ENCODE assay signal across 8 cellular contexts in the genomic region with DNA sequence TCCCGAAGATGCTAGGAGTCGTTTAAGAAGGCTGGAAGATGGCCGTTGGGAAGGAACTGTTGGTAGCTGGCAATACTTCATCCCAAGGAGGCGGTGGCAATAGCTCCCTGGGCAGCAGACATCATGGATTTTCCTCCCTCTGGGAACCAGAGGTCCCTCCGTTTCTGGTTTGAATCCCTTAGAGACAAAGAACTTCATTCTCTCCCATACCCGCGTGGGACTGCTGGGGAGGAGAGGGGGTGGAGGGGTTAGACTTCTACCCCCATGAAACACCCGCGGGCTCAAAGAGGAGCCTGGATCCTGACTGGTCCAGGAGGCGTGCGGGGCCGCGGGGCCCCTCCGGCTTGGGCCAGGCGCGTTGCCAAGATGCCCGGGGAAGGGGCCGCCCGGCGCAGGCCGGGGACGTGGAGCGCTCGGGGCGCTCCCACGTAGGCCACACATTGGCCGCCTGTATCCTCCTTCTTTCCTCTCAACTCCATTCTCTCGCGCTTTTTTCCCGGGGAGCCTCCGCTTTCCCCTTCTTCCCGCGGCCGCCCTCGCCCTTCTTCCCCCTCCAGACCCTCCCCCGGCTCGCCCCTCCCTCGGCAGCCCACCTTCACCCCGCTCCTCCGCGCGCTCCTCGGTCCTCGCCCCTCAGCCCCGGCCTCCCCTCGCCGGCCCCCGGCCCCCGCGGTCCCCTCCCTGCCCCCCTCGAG. TPM values are rescaled to one million over a fixed set of nuclear protein-coding genes. Genes with fewer than 3 reads are reported as not detected.
DNase-seq lines count a peak whose midpoint lies in the region; ATAC-seq, FAIRE-seq and TF ChIP-seq lines count a peak whose summit lies in the region.

No MANE protein-coding gene starts in this region.

- no peaks in the 10 kb centered on the region; the same call in 1 of the 2 replicates for H3K27me3 Mint-ChIP-seq in HFFc6 (ENCODE audit: insufficient read depth)

- H3K4me2 ChIP-seq in mammary epithelial cell (ENCODE audit: insufficient read depth, low read depth, low read length) (peak overlapping the region; percentile 77), keratinocyte (ENCODE audit: control insufficient read depth, extremely low read depth, insufficient read depth, low read depth, low read length) (peak overlapping the region; percentile 93)

- peak overlapping the region; percentile 68 for H3K27ac ChIP-seq in mammary epithelial cell (ENCODE audit: insufficient read depth, low read depth, low read length)
- H3K27ac ChIP-seq in keratinocyte (ENCODE audit: control insufficient read depth, insufficient read depth, low read length) = peak overlapping the region; percentile 76
- H3K27ac ChIP-seq in small intestine (ENCODE audit: low read depth in 1 of 2, low read length in 1 of 2) = peak overlapping the region; percentile 82 to 89

- dilution Hi-C loops in mammary epithelial cell (cut with HindIII; ENCODE audit: low sequenced_read_pairs) (no loop called here), keratinocyte (cut with MboI; ENCODE audit: extremely low pct_ligation_motif_present, low sequenced_read_pairs) (no loop called here)

- H3K4me3 Mint-ChIP-seq in HFFc6 = peak overlapping the region; percentile 89

- H3K79me2 ChIP-seq in mammary epithelial cell (ENCODE audit: insufficient read depth, low read length) = peaks cover 63% of the 10 kb centered on the region
- H3K79me2 ChIP-seq in keratinocyte (ENCODE audit: control insufficient read depth, insufficient read depth, low read length) = peaks cover 54% of the 10 kb centered on the region

- ATAC-seq in GM21723 (IDR thresholded peaks at IDR 0.05; ENCODE audit: unreplicated experiment) = no peak

- H3K36me3 ChIP-seq in mammary epithelial cell (ENCODE audit: insufficient read depth, low read length) (peaks cover 8% of the 10 kb centered on the region), keratinocyte (ENCODE audit: control insufficient read depth in 2 of 2, extremely low read depth in 1 of 2, insufficient read depth in 2 of 2, low read length in 2 of 2) (peaks cover 2 to 11% of the 10 kb centered on the region in 2 experiments), small intestine (ENCODE audit: control insufficient read depth in 2 of 2, insufficient read depth in 2 of 2, low read length in 2 of 2) (no peaks in the 10 kb centered on the region)

- peaks cover 25% of the 10 kb centered on the region for H3K36me3 Mint-ChIP-seq in HFFc6 (ENCODE audit: low read depth)

- BruUV-seq in mammary epithelial cell (replicated peaks; lab: Mats Ljungman, UMichigan) = no TSS peak

- peak overlapping the region; percentile 43 to 87 (median 75) for H3K4me3 ChIP-seq in mammary epithelial cell (replicated peaks in 1 of 3; ENCODE audit: insufficient read depth in 1 of 3, low read depth in 2 of 3, low read length in 3 of 3)
- peak overlapping the region; percentile 70 to 96 (median 81) for H3K4me3 ChIP-seq in keratinocyte (ENCODE audit: control insufficient read depth in 2 of 3, extremely low read depth in 1 of 3, insufficient read depth in 2 of 3, low read depth in 1 of 3, low read length in 3 of 3)
- peak overlapping the region; percentile 83 to 93 for H3K4me3 ChIP-seq in small intestine (ENCODE audit: low read depth in 1 of 2, low read length in 2 of 2)

- H3K4me1 ChIP-seq in mammary epithelial cell (ENCODE audit: insufficient read depth, low read length) (peaks cover 6% of the 10 kb centered on the region), keratinocyte (ENCODE audit: control insufficient read depth, extremely low read depth, insufficient read depth, low read length) (peaks cover 19% of the 10 kb centered on the region), small intestine (ENCODE audit: control insufficient read depth in 2 of 2, insufficient read depth in 1 of 2, low read depth in 1 of 2, low read length in 1 of 2) (peaks cover 0 to 7% of the 10 kb centered on the region in 2 donors)

- H4K20me1 ChIP-seq in mammary epithelial cell (ENCODE audit: insufficient read depth, low read length) (no peaks in the 10 kb centered on the region), keratinocyte (ENCODE audit: control insufficient read depth, extremely low read depth, insufficient read depth, low read length) (peaks cover 9% of the 10 kb centered on the region)

- H3K27ac Mint-ChIP-seq in HFFc6 = peak overlapping the region; percentile 93

- H3K27me3 ChIP-seq in mammary epithelial cell (ENCODE audit: insufficient read depth, low read length) (no peaks in the 10 kb centered on the region), keratinocyte (ENCODE audit: control insufficient read depth, extremely low read depth, insufficient read depth, low read length) (no peaks in the 10 kb centered on the region), small intestine (ENCODE audit: control insufficient read depth in 2 of 2, insufficient read depth in 2 of 2, low read length in 2 of 2) (no peaks in the 10 kb centered on the region)

- H3K9me1 ChIP-seq in keratinocyte (ENCODE audit: control insufficient read depth, extremely low read depth, insufficient read depth, low read length) = no peaks in the 10 kb centered on the region

- WGBS in mammary epithelial cell (ENCODE audit: low coverage, missing lambda C conversion rate) = 0% methylated on average over 13 of the region's 51 CpGs
- 1 to 3% (median 2%) methylated on average over 32 to 51 of the region's 51 CpGs for WGBS in small intestine, 3 donors

- H3K4me1 Mint-ChIP-seq in HFFc6 (ENCODE audit: low read depth) = peaks cover 35% of the 10 kb centered on the region

- no peaks in the 10 kb centered on the region for H3K9me3 Mint-ChIP-seq in HFFc6

- CTCF ChIA-PET in mammary epithelial cell (lab: Charles Lee; ENCODE audit: low non-redundant PET) = interaction anchor here (0.6 to 0.7 kb wide), 4 partner anchors 10 to 110 kb away, joined by 3 to 8 read pairs (median 4); no protein-coding TSS in a partner anchor

- DNase-seq in DMS114 treated with DMSO at 0.1 percent for 48 hours (lab: John Stamatoyannopoulos, UW; ENCODE audit: unreplicated experiment) (peak; percentile 53), HFFc6 (no peak), RKO (ENCODE audit: low spot score) (peak; percentile 63), mammary epithelial cell (peak; percentile 39), keratinocyte (ENCODE audit: low read depth, low spot score) (no peak), small intestine (no peak), amniotic stem cell (lab: John Stamatoyannopoulos, UW) (no peak)

- FAIRE-seq in keratinocyte (lab: Jason Lieb, UNC) = no peak
- FAIRE-seq in small intestine (lab: Jason Lieb, UNC) = no peak

- intact Hi-C loops in mammary epithelial cell (cut with micrococcal nuclease) = loop anchor here (1.0 kb wide), 1 partner anchor 8 kb away; no protein-coding TSS in a partner anchor

- no peak for TF ChIP-seq CTCF in HFFc6 (IDR thresholded peaks at IDR 0.05)
- no peak for TF ChIP-seq CTCF in mammary epithelial cell (conservative IDR thresholded peaks at IDR 0.05 in 1 of 2, IDR thresholded peaks at IDR 0.05 in 1 of 2; ENCODE audit: extremely low read depth in 1 of 2, insufficient read depth in 1 of 2, low read depth in 1 of 2, low read length in 2 of 2)
- no peak for TF ChIP-seq CTCF in keratinocyte (optimal IDR thresholded peaks at IDR 0.05 in 1 of 3, IDR thresholded peaks at IDR 0.05 in 1 of 3, conservative IDR thresholded peaks at IDR 0.05 in 1 of 3; ENCODE audit: extremely low read depth in 1 of 3, insufficient read depth in 2 of 3, low read length in 3 of 3)

- H3K9ac ChIP-seq in mammary epithelial cell (ENCODE audit: insufficient read depth, low read length) = peak overlapping the region; percentile 72
- peak overlapping the region; percentile 75 for H3K9ac ChIP-seq in keratinocyte (ENCODE audit: control insufficient read depth, extremely low read depth, insufficient read depth, low read length)

- in situ Hi-C loops in mammary epithelial cell (cut with MboI; ENCODE audit: low sequenced_read_pairs in 2 of 2) = no loop called here

- H3K9me3 ChIP-seq in mammary epithelial cell (replicated peaks; ENCODE audit: insufficient read depth, low read length) (no peaks in the 10 kb centered on the region), keratinocyte (ENCODE audit: control insufficient read depth, low read depth, low read length) (no peaks in the 10 kb centered on the region), small intestine (ENCODE audit: control insufficient read depth, low read depth) (no peaks in the 10 kb centered on the region)

- H2AFZ ChIP-seq in mammary epithelial cell (ENCODE audit: low read depth, low read length) (peak overlapping the region; percentile 66), keratinocyte (ENCODE audit: control insufficient read depth, low read length) (peak overlapping the region; percentile 4)

RNA-seq across cellular contexts. Expression of a gene that starts 0.4 kb away (rescaled TPM):
- 10 to 100 TPM; 61.2 to 67.8 (median 65.5) TPM for total RNA-seq in HFFc6 (2021; fragmentation: NEBNext Ultra II Directional; extraction: Animal tissue kit (Norgen Biotek cat#: 25700))
- total RNA-seq in mammary epithelial cell = 10 to 100 TPM; 36.8 to 72.1 TPM
- 41.3 TPM for polyA plus RNA-seq in mammary epithelial cell
- 53.9 TPM for polyA minus RNA-seq in mammary epithelial cell
- 41.8 to 66.8 TPM (median 56.9 TPM) in 3 replicates for polyA plus RNA-seq in keratinocyte
- polyA plus RNA-seq in keratinocyte (2011; ENCODE audit: low read depth) = 54.9 TPM
- polyA plus RNA-seq in keratinocyte (2011; cell fraction: cytosol; rRNA removed) = 31.4 and 53.5 TPM in 2 replicates
- polyA plus RNA-seq in keratinocyte (2011; cell fraction: nucleus; rRNA removed) = 106 and 140 TPM in 2 replicates
- 42.8 and 49.4 TPM in 2 replicates for polyA plus RNA-seq in keratinocyte (2012; ENCODE audit: low replicate concordance)
- 9.9 to 38.5 TPM (median 27.3 TPM) in 3 replicates for polyA minus RNA-seq in keratinocyte
- polyA minus RNA-seq in keratinocyte (2011; cell fraction: cytosol; rRNA and poly(A)+ RNA removed) = 23.0 TPM
- 28.5 and 50.4 TPM in 2 replicates for polyA minus RNA-seq in keratinocyte (2011; cell fraction: nucleus; rRNA and poly(A)+ RNA removed)
- polyA plus RNA-seq in small intestine = 10 to 100 TPM; 53.1 to 81.6 (median 57.0) TPM

RNA-seq across cellular contexts. Expression of a gene that starts 19.0 kb away (rescaled TPM):
- 10 to 100 TPM; 49.5 to 67.7 (median 62.0) TPM for total RNA-seq in HFFc6 (2021; fragmentation: NEBNext Ultra II Directional; extraction: Animal tissue kit (Norgen Biotek cat#: 25700))
- total RNA-seq in mammary epithelial cell = 10 to 100 TPM; 28.7 to 61.9 TPM
- 25.7 TPM for polyA plus RNA-seq in mammary epithelial cell
- polyA minus RNA-seq in mammary epithelial cell = 74.9 TPM
- polyA plus RNA-seq in keratinocyte = 17.3 to 32.1 TPM (median 26.9 TPM) in 3 replicates
- 37.1 TPM for polyA plus RNA-seq in keratinocyte (2011; ENCODE audit: low read depth)
- polyA plus RNA-seq in keratinocyte (2011; cell fraction: cytosol; rRNA removed) = 15.8 and 24.7 TPM in 2 replicates
- polyA plus RNA-seq in keratinocyte (2011; cell fraction: nucleus; rRNA removed) = 70.6 and 74.1 TPM in 2 replicates
- 27.0 and 27.8 TPM in 2 replicates for polyA plus RNA-seq in keratinocyte (2012; ENCODE audit: low replicate concordance)
- polyA minus RNA-seq in keratinocyte = 12.6 to 81.1 TPM (median 23.1 TPM) in 3 replicates
- 16.5 TPM for polyA minus RNA-seq in keratinocyte (2011; cell fraction: cytosol; rRNA and poly(A)+ RNA removed)
- polyA minus RNA-seq in keratinocyte (2011; cell fraction: nucleus; rRNA and poly(A)+ RNA removed) = 12.3 and 18.8 TPM in 2 replicates
- polyA plus RNA-seq in small intestine = 10 to 100 TPM; 24.2 to 36.9 (median 28.6) TPM

RNA-seq across cellular contexts. Expression of a gene that starts 20.9 kb away (rescaled TPM):
- 10 to 100 TPM; 11.2 to 15.8 (median 15.1) TPM for total RNA-seq in HFFc6 (2021; fragmentation: NEBNext Ultra II Directional; extraction: Animal tissue kit (Norgen Biotek cat#: 25700))
- 10 to 100 TPM in 1 of 2 donors, 1 to 10 TPM in 1; 2.0 to 25.9 TPM for total RNA-seq in mammary epithelial cell
- 7.9 TPM for polyA plus RNA-seq in mammary epithelial cell
- 41.0 TPM for polyA minus RNA-seq in mammary epithelial cell
- 0.46 to 7.5 TPM (median 1.0 TPM) in 3 replicates for polyA plus RNA-seq in keratinocyte
- 25.7 TPM for polyA plus RNA-seq in keratinocyte (2011; ENCODE audit: low read depth)
- polyA plus RNA-seq in keratinocyte (2011; cell fraction: cytosol; rRNA removed) = 2.4 and 5.9 TPM in 2 replicates
- polyA plus RNA-seq in keratinocyte (2011; cell fraction: nucleus; rRNA removed) = 8.9 and 15.2 TPM in 2 replicates
- polyA plus RNA-seq in keratinocyte (2012; ENCODE audit: low replicate concordance) = 12.2 and 71.1 TPM in 2 replicates
- polyA minus RNA-seq in keratinocyte = 2.1 to 31.5 TPM (median 3.6 TPM) in 3 replicates
- polyA minus RNA-seq in keratinocyte (2011; cell fraction: cytosol; rRNA and poly(A)+ RNA removed) = 7.7 TPM
- polyA minus RNA-seq in keratinocyte (2011; cell fraction: nucleus; rRNA and poly(A)+ RNA removed) = 5.7 and 10.2 TPM in 2 replicates
- polyA plus RNA-seq in small intestine = 10 to 100 TPM in 2 of 3 donors, 1 to 10 TPM in 1; 8.5 to 25.1 (median 15.7) TPM

RNA-seq across cellular contexts. Expression of a gene that starts 55.9 kb away (rescaled TPM):
- total RNA-seq in HFFc6 (2021; fragmentation: NEBNext Ultra II Directional; extraction: Animal tissue kit (Norgen Biotek cat#: 25700)) = 1 to 10 TPM; 1.5 to 2.2 (median 1.8) TPM
- total RNA-seq in mammary epithelial cell = 10 to 100 TPM; 19.7 to 25.2 TPM
- polyA plus RNA-seq in mammary epithelial cell (24.3 TPM), keratinocyte (13.2 to 37.6 TPM (median 21.8 TPM) in 3 replicates), small intestine (100 to 1,000 TPM in 1 of 3 donors, 10 to 100 TPM in 2; 37.2 to 121 (median 78.6) TPM)
- polyA minus RNA-seq in mammary epithelial cell (45.6 TPM), keratinocyte (27.5 to 39.7 TPM (median 28.6 TPM) in 3 replicates)
- 36.7 TPM for polyA plus RNA-seq in keratinocyte (2011; ENCODE audit: low read depth)
- 12.2 and 17.2 TPM in 2 replicates for polyA plus RNA-seq in keratinocyte (2011; cell fraction: cytosol; rRNA removed)
- polyA plus RNA-seq in keratinocyte (2011; cell fraction: nucleus; rRNA removed) = 56.0 and 73.6 TPM in 2 replicates
- 10.0 and 79.0 TPM in 2 replicates for polyA plus RNA-seq in keratinocyte (2012; ENCODE audit: low replicate concordance)
- polyA minus RNA-seq in keratinocyte (2011; cell fraction: cytosol; rRNA and poly(A)+ RNA removed) = 13.4 TPM
- polyA minus RNA-seq in keratinocyte (2011; cell fraction: nucleus; rRNA and poly(A)+ RNA removed) = 21.4 and 23.1 TPM in 2 replicates

RNA-seq across cellular contexts. Expression of a gene that starts 58.6 kb away (rescaled TPM):
- total RNA-seq in HFFc6 (2021; fragmentation: NEBNext Ultra II Directional; extraction: Animal tissue kit (Norgen Biotek cat#: 25700)) = 10 to 100 TPM; 29.3 to 33.7 (median 30.7) TPM
- 10 to 100 TPM; 10.8 to 11.7 TPM for total RNA-seq in mammary epithelial cell
- 10.0 TPM for polyA plus RNA-seq in mammary epithelial cell
- 33.1 TPM for polyA minus RNA-seq in mammary epithelial cell
- polyA plus RNA-seq in keratinocyte = 3.3 to 5.9 TPM (median 4.5 TPM) in 3 replicates
- polyA plus RNA-seq in keratinocyte (2011; ENCODE audit: low read depth) = 2.3 TPM
- polyA plus RNA-seq in keratinocyte (2011; cell fraction: cytosol; rRNA removed) = 2.5 and 4.4 TPM in 2 replicates
- polyA plus RNA-seq in keratinocyte (2011; cell fraction: nucleus; rRNA removed) = 5.2 and 5.8 TPM in 2 replicates
- 4.9 and 8.4 TPM in 2 replicates for polyA plus RNA-seq in keratinocyte (2012; ENCODE audit: low replicate concordance)
- 4.8 to 14.7 TPM (median 4.9 TPM) in 3 replicates for polyA minus RNA-seq in keratinocyte
- polyA minus RNA-seq in keratinocyte (2011; cell fraction: cytosol; rRNA and poly(A)+ RNA removed) = 5.6 TPM
- polyA minus RNA-seq in keratinocyte (2011; cell fraction: nucleus; rRNA and poly(A)+ RNA removed) = 2.4 and 3.2 TPM in 2 replicates
- 10 to 100 TPM; 22.4 to 50.7 (median 36.0) TPM for polyA plus RNA-seq in small intestine

Comparison
In these comparisons a context has a peak if more than half of its experiments do, and no peak if none do; other contexts are left out.
1. DNase-seq: peak in DMS114 treated with DMSO at 0.1 percent for 48 hours (single experiment), RKO (single experiment) and mammary epithelial cell (single experiment); none in HFFc6 (single experiment), keratinocyte (single experiment), small intestine (single experiment) and amniotic stem cell (single experiment).
2. Peak in every context shown above with its lines, with median percentiles within 50 percentile points of each other: H3K27ac ChIP-seq and H3K4me3 ChIP-seq.